1 cellular context compared by ENCODE assay signal in genomic region chr22:36022697-36023096, GRCh38.
TF ChIP-seq lines count a peak whose summit lies in the region.

No MANE protein-coding gene starts in this region.

TF ChIP-seq in SK-N-SH, 30 proteins besides CTCF, POLR2A, EP300 and RAD21 (continued from another document):
- TF ChIP-seq, protein P1, sequence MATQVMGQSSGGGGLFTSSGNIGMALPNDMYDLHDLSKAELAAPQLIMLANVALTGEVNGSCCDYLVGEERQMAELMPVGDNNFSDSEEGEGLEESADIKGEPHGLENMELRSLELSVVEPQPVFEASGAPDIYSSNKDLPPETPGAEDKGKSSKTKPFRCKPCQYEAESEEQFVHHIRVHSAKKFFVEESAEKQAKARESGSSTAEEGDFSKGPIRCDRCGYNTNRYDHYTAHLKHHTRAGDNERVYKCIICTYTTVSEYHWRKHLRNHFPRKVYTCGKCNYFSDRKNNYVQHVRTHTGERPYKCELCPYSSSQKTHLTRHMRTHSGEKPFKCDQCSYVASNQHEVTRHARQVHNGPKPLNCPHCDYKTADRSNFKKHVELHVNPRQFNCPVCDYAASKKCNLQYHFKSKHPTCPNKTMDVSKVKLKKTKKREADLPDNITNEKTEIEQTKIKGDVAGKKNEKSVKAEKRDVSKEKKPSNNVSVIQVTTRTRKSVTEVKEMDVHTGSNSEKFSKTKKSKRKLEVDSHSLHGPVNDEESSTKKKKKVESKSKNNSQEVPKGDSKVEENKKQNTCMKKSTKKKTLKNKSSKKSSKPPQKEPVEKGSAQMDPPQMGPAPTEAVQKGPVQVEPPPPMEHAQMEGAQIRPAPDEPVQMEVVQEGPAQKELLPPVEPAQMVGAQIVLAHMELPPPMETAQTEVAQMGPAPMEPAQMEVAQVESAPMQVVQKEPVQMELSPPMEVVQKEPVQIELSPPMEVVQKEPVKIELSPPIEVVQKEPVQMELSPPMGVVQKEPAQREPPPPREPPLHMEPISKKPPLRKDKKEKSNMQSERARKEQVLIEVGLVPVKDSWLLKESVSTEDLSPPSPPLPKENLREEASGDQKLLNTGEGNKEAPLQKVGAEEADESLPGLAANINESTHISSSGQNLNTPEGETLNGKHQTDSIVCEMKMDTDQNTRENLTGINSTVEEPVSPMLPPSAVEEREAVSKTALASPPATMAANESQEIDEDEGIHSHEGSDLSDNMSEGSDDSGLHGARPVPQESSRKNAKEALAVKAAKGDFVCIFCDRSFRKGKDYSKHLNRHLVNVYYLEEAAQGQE (IDR thresholded peaks at IDR 0.05; ENCODE audit: low read depth, low read length) = no peak
- TF ChIP-seq, protein P2, sequence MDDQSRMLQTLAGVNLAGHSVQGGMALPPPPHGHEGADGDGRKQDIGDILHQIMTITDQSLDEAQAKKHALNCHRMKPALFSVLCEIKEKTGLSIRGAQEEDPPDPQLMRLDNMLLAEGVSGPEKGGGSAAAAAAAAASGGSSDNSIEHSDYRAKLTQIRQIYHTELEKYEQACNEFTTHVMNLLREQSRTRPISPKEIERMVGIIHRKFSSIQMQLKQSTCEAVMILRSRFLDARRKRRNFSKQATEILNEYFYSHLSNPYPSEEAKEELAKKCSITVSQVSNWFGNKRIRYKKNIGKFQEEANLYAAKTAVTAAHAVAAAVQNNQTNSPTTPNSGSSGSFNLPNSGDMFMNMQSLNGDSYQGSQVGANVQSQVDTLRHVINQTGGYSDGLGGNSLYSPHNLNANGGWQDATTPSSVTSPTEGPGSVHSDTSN (IDR thresholded peaks at IDR 0.05) = no peak
- TF ChIP-seq JUND (IDR thresholded peaks at IDR 0.05) (no peak), IRF3 (IDR thresholded peaks at IDR 0.05; ENCODE audit: low read depth, low read length) (no peak), MXI1 (IDR thresholded peaks at IDR 0.05; ENCODE audit: low read depth, low read length) (no peak), ELF1 (IDR thresholded peaks at IDR 0.05) (no peak), RXRA (IDR thresholded peaks at IDR 0.05; ENCODE audit: borderline replicate concordance, low read depth) (no peak), SMC3 (IDR thresholded peaks at IDR 0.05; ENCODE audit: low read depth, low read length) (no peak), RCOR1 (IDR thresholded peaks at IDR 0.05; ENCODE audit: low read length) (no peak)
TF ChIP-seq in SK-N-SH: peak in this region for 0.
